ENCODE assay signal across 1 cellular context in the genomic region with DNA sequence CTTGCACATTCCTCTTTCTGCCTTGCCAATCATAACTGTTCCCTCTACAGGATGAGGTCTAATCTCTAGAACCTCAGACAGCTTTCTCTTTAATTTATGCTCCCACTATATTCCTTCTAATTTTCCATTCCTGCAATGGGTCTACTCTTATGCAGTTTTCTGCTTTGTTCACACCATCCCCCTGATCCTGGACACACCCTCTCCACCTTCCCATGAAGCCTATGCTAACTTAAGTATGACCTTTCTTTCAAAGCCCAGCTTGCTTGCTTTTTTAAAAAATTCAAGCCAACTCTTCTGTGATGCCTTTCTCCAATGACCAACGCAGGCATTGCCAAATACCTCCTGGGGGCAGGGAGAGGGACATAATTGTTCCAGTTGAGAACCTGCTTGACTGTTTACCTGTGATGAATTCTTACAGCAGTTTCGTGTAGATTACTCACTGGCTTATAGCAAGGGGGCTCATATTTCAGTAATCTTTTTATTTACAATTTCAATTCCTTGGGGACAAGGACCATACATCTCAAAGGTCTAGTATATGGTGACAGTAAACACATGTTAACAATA.
TF ChIP-seq lines count a peak whose summit lies in the region.

No MANE protein-coding gene starts in this region.

TF ChIP-seq in HEK293, 187 proteins besides CTCF, POLR2A, EP300 and RAD21 (continued from another document):
- TF ChIP-seq, protein P1, sequence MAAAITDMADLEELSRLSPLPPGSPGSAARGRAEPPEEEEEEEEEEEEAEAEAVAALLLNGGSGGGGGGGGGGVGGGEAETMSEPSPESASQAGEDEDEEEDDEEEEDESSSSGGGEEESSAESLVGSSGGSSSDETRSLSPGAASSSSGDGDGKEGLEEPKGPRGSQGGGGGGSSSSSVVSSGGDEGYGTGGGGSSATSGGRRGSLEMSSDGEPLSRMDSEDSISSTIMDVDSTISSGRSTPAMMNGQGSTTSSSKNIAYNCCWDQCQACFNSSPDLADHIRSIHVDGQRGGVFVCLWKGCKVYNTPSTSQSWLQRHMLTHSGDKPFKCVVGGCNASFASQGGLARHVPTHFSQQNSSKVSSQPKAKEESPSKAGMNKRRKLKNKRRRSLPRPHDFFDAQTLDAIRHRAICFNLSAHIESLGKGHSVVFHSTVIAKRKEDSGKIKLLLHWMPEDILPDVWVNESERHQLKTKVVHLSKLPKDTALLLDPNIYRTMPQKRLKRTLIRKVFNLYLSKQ (tag by site-specific recombination; IDR thresholded peaks at IDR 0.05; ENCODE audit: borderline replicate concordance) = no peak
- TF ChIP-seq ZNF76 (tag by site-specific recombination; IDR thresholded peaks at IDR 0.05; ENCODE audit: borderline replicate concordance, low read depth) (no peak), ZNF366 (tag by site-specific recombination; conservative IDR thresholded peaks at IDR 0.05) (0 out of 2 replicates have a peak, but pooled peaks have one; percentile 3), ZNF10 (tag by site-specific recombination; IDR thresholded peaks at IDR 0.05) (no peak), ZNF211 (tag by site-specific recombination; IDR thresholded peaks at IDR 0.05; ENCODE audit: low read depth) (no peak), KLF10 (tag by site-specific recombination; IDR thresholded peaks at IDR 0.05) (peak; percentile 41; the same call in 1 of the 2 replicates)
- TF ChIP-seq, protein P2, sequence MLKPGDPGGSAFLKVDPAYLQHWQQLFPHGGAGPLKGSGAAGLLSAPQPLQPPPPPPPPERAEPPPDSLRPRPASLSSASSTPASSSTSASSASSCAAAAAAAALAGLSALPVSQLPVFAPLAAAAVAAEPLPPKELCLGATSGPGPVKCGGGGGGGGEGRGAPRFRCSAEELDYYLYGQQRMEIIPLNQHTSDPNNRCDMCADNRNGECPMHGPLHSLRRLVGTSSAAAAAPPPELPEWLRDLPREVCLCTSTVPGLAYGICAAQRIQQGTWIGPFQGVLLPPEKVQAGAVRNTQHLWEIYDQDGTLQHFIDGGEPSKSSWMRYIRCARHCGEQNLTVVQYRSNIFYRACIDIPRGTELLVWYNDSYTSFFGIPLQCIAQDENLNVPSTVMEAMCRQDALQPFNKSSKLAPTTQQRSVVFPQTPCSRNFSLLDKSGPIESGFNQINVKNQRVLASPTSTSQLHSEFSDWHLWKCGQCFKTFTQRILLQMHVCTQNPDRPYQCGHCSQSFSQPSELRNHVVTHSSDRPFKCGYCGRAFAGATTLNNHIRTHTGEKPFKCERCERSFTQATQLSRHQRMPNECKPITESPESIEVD (tag by site-specific recombination; IDR thresholded peaks at IDR 0.05) = peak; percentile 22; the same call in 1 of the 2 replicates
- TF ChIP-seq, protein P3, sequence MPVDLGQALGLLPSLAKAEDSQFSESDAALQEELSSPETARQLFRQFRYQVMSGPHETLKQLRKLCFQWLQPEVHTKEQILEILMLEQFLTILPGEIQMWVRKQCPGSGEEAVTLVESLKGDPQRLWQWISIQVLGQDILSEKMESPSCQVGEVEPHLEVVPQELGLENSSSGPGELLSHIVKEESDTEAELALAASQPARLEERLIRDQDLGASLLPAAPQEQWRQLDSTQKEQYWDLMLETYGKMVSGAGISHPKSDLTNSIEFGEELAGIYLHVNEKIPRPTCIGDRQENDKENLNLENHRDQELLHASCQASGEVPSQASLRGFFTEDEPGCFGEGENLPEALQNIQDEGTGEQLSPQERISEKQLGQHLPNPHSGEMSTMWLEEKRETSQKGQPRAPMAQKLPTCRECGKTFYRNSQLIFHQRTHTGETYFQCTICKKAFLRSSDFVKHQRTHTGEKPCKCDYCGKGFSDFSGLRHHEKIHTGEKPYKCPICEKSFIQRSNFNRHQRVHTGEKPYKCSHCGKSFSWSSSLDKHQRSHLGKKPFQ (tag by site-specific recombination; IDR thresholded peaks at IDR 0.05) = peak; percentile 35; the same call in 1 of the 2 replicates
